ENCODE assay signal across 7 cellular contexts in genomic region chr19:38389957-38390924, GRCh38. TPM values are rescaled to one million over a fixed set of nuclear protein-coding genes. Genes with fewer than 3 reads are reported as not detected.
DNase-seq lines count a peak whose midpoint lies in the region; TF ChIP-seq lines count a peak whose summit lies in the region.

No MANE protein-coding gene starts in this region.

- H3K27me3 Mint-ChIP-seq in Calu3 (ENCODE audit: unreplicated experiment), result peaks cover 16% of the 10 kb centered on the region

- H3K9me3 ChIP-seq in neuron (ENCODE audit: low read length) (peaks cover 7% of the 10 kb centered on the region), spleen (no peaks in the 10 kb centered on the region)

- peaks cover 38% of the 10 kb centered on the region for H3K36me3 Mint-ChIP-seq in Calu3 (ENCODE audit: insufficient read depth, unreplicated experiment)

- H3K9me3 Mint-ChIP-seq in Calu3 (ENCODE audit: low read depth, unreplicated experiment), result no peaks in the 10 kb centered on the region

- peaks cover 25% of the 10 kb centered on the region for H3K4me1 Mint-ChIP-seq in Calu3 (ENCODE audit: low read depth, unreplicated experiment)

- H3K4me3 ChIP-seq in fibroblast of mammary gland (ENCODE audit: control insufficient read depth, low read depth, low read length), result peak overlapping the region; percentile 85
- H3K4me3 ChIP-seq in neuron (ENCODE audit: low read length), result peak overlapping the region; percentile 65
- no peak overlapping the region for H3K4me3 ChIP-seq in spleen

- WGBS in spleen, 5 donors, result 38 to 47% (median 43%) methylated on average over 20 to 22 of the region's 22 CpGs

- CTCF ChIA-PET in Calu3 (lab: Charles Lee), result interaction anchor here (0.6 to 1.1 kb wide), 6 partner anchors 9 to 1023 kb away, joined by 3 to 6 read pairs (median 3); partner anchors contain the start of gene FAM98C
- CTCF ChIA-PET in RWPE1 (lab: Yijun Ruan, JAX), result no interaction called here

- TF ChIP-seq POLR2A in spleen (IDR thresholded peaks at IDR 0.05), result no peak

- H3K4me1 ChIP-seq in neuron (ENCODE audit: insufficient read depth, low read length) (peaks cover 2% of the 10 kb centered on the region), spleen (peaks cover 30 to 57% (median 50%) of the 10 kb centered on the region in 6 donors)

- H3K4me3 Mint-ChIP-seq in Calu3 (ENCODE audit: low read depth, unreplicated experiment), result peak overlapping the region; percentile 75

- intact Hi-C loops in Calu3 (cut with micrococcal nuclease; ENCODE audit: unreplicated experiment) (no loop called here), spleen (cut with DNase I; ENCODE audit: low total_unique reads) (no loop called here)

- no peak overlapping the region for H2AFZ ChIP-seq in neuron (ENCODE audit: low read depth, low read length)

- peak overlapping the region; percentile 18 for H3K27ac Mint-ChIP-seq in Calu3 (ENCODE audit: unreplicated experiment)

- H3K36me3 ChIP-seq in neuron (ENCODE audit: insufficient read depth, low read length), result peaks cover 22% of the 10 kb centered on the region
- H3K36me3 ChIP-seq in spleen, result peaks cover 0 to 12% (median 2%) of the 10 kb centered on the region in 6 donors

- no peaks in the 10 kb centered on the region for H3K27me3 ChIP-seq in neuron (ENCODE audit: insufficient read depth, low read length)
- H3K27me3 ChIP-seq in spleen (replicated peaks in 1 of 7), result peaks cover 0 to 90% (median 60%) of the 10 kb centered on the region in 7 donors

- peak overlapping the region; percentile 94 for H3K27ac ChIP-seq in RWPE1
- H3K27ac ChIP-seq in spleen, result no peak overlapping the region

- POLR2A ChIA-PET in RWPE1 (lab: Yijun Ruan, JAX; ENCODE audit: low non-redundant PET), result no interaction called here

- TF ChIP-seq CTCF in Calu3 (IDR thresholded peaks at IDR 0.05; ENCODE audit: unreplicated experiment) (no peak), RWPE1 (conservative IDR thresholded peaks at IDR 0.05; ENCODE audit: low read depth) (no peak), fibroblast of mammary gland (conservative IDR thresholded peaks at IDR 0.05; ENCODE audit: control insufficient read depth, insufficient read depth, low read depth, low read length) (no peak), spleen (IDR thresholded peaks at IDR 0.05 in 8 of 11, conservative IDR thresholded peaks at IDR 0.05 in 3 of 11) (no peak)

- DNase-seq in Calu3 (no peak), RWPE1 (ENCODE audit: low spot score) (no peak), fibroblast of mammary gland (ENCODE audit: low read depth) (no peak), GOT3 (lab: John Stamatoyannopoulos, UW) (no peak), NCI-H1105 treated with DMSO at 0.1 percent for 48 hours (lab: John Stamatoyannopoulos, UW) (no peak), spleen (no peak)

- no TSS peak for BruUV-seq in Calu3 (replicated peaks; lab: Mats Ljungman, UMichigan)

RNA-seq across cellular contexts. Expression of gene SPRED3, which starts 1.7 kb away (rescaled TPM):
- total RNA-seq in Calu3 (2022) (3.4 and 5.4 TPM in 2 replicates), spleen (1 to 10 TPM in 1 of 7 donors, under 1 TPM in 5, not detected in 1; 0.14 to 1.2 (median 0.47) TPM)
- polyA plus RNA-seq in spleen, result under 1 TPM; 0.03 to 0.46 (median 0.45) TPM

RNA-seq across cellular contexts. Expression of gene GGN, which starts 2.4 kb away (rescaled TPM):
- total RNA-seq in Calu3 (2022), result 0.40 and 0.64 TPM in 2 replicates
- total RNA-seq in spleen, result not detected
- under 1 TPM in 2 of 3 donors, not detected in 1; 0.08 to 0.19 TPM for polyA plus RNA-seq in spleen

RNA-seq across cellular contexts. Expression of gene FAM98C, which starts 12.7 kb away (rescaled TPM):
- 31.4 and 32.8 TPM in 2 replicates for total RNA-seq in Calu3 (2022)
- 10 to 100 TPM; 18.0 to 26.1 (median 20.4) TPM for total RNA-seq in spleen
- 10 to 100 TPM; 25.2 to 27.4 (median 26.1) TPM for polyA plus RNA-seq in spleen

RNA-seq across cellular contexts. Expression of gene PSMD8, which starts 15.9 kb away (rescaled TPM):
- total RNA-seq in Calu3 (2022) (226 and 233 TPM in 2 replicates), spleen (100 to 1,000 TPM in 3 of 7 donors, 10 to 100 TPM in 4; 80.1 to 144 (median 85.1) TPM)
- polyA plus RNA-seq in spleen, result 10 to 100 TPM; 39.0 to 68.1 (median 64.2) TPM

RNA-seq across cellular contexts. Expression of gene RASGRP4, which starts 35.8 kb away (rescaled TPM):
- total RNA-seq in Calu3 (2022) (not detected in 2 replicates), spleen (10 to 100 TPM; 15.6 to 59.9 (median 32.1) TPM)
- 1 to 10 TPM; 1.7 to 7.4 (median 6.7) TPM for polyA plus RNA-seq in spleen

Comparison
In these comparisons a context has a peak if more than half of its experiments do, and no peak if none do; other contexts are left out.
1. H3K4me3 ChIP-seq: peak in fibroblast of mammary gland (single experiment) and neuron (single experiment); none in spleen (0 of 8).